ENCODE assay signal across 8 cellular contexts in the genomic region with DNA sequence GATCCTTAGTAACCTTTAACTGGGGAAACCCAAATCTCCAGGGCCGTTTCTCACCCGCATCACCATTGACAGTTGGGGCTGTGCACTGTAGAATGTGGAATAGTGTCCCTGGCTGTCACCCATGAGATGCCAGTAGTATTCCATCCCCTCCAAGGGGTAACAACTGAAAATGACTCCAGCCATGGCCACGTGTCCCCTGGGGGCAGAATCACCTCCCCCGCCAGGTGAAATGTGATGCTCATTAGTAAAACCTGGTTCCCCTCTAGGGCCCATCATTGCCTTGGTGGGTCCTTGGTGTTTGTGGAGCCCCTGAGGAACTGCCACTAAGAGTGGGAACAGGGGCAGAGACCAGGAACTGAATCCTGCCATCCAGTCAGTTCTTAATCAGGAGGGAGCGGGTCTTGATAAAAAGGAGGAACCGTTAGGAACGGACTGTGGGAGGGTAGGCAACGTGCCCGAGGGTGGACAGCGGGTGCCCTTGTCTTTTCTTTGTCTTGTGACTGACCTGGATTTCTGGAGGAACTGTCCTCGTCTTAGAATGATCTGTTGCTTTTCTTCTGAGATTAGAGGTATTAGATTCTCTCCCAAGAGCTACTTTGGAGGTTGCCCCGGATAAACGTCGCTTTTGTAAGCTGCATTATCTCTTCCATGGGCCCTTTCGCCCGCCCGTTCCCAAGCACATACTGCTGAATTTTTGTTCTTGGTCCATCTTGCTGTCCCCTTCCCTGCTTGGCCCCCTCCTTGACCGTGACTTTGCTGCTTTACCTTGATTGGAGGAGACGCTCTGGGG. TPM values are rescaled to one million over a fixed set of nuclear protein-coding genes. Genes with fewer than 3 reads are reported as not detected.
DNase-seq lines count a peak whose midpoint lies in the region; FAIRE-seq and TF ChIP-seq lines count a peak whose summit lies in the region.

No MANE protein-coding gene starts in this region.

- H3K36me3 ChIP-seq in A673 (ENCODE audit: insufficient read depth, low read length, poor library complexity, severe bottlenecking) (no peaks in the 10 kb centered on the region), HUES64 (ENCODE audit: insufficient read depth, low read length) (no peaks in the 10 kb centered on the region), bronchial epithelial cell (ENCODE audit: control insufficient read depth, insufficient read depth, low read length) (peaks cover 2% of the 10 kb centered on the region)

- H3K9me3 ChIP-seq in A673 (ENCODE audit: low read depth, low read length, poor library complexity, severe bottlenecking): no peaks in the 10 kb centered on the region
- no peaks in the 10 kb centered on the region for H3K9me3 ChIP-seq in HUES64 (ENCODE audit: insufficient read depth, low read depth, low read length)

- FAIRE-seq in bronchial epithelial cell (lab: Jason Lieb, UNC): no peak

- CTCF ChIA-PET in A673 (lab: Charles Lee): no interaction called here

- POLR2A ChIA-PET in A673 (lab: Charles Lee; ENCODE audit: low non-redundant PET): no interaction called here

- no TSS peak for BruUV-seq in A673 (replicated peaks; lab: Mats Ljungman, UMichigan)

- WGBS in HUES64: 80% methylated on average over 19 of the region's 19 CpGs

- H3K27ac ChIP-seq in A673 (ENCODE audit: low read depth, low read length, poor library complexity, severe bottlenecking) (peak overlapping the region; percentile 21), HUES64 (ENCODE audit: low read depth, low read length) (no peak overlapping the region)

- DNase-seq in A673 (ENCODE audit: low spot score) (no peak), bronchial epithelial cell (ENCODE audit: low read depth) (no peak), myocyte (ENCODE audit: low read depth) (peak; percentile 29), NCI-H2227 (lab: John Stamatoyannopoulos, UW; ENCODE audit: unreplicated experiment) (no peak), NCI-H146 treated with DMSO at 0.1 percent for 48 hours (lab: John Stamatoyannopoulos, UW; ENCODE audit: unreplicated experiment) (no peak), AG08395 (ENCODE audit: low spot score) (no peak)
- no peak for DNase-seq in stimulated activated CD4-positive, alpha-beta T cell treated with anti-CD3 and anti-CD28 coated beads, Interleukin-15, amount 100 ng/mL, for 24 hours

- H3K27me3 ChIP-seq in A673 (replicated peaks; ENCODE audit: insufficient read depth, low read depth, low read length, poor library complexity) (no peaks in the 10 kb centered on the region), HUES64 (ENCODE audit: insufficient read depth, low read length) (no peaks in the 10 kb centered on the region), bronchial epithelial cell (ENCODE audit: control insufficient read depth, insufficient read depth, low read length) (no peaks in the 10 kb centered on the region)

- no peak for TF ChIP-seq CTCF in A673 (conservative IDR thresholded peaks at IDR 0.05; ENCODE audit: low read depth, low read length)
- no peak for TF ChIP-seq CTCF in bronchial epithelial cell (IDR thresholded peaks at IDR 0.05; ENCODE audit: insufficient read depth, low read length, severe bottlenecking)

- intact Hi-C loops in A673 (cut with micrococcal nuclease; ENCODE audit: unreplicated experiment): loop anchor here (5.0 kb wide), 2 partner anchors 58 to 452 kb away; partner anchors contain the start of gene MED26

- H3K4me3 ChIP-seq in A673 (ENCODE audit: low read depth, low read length, poor library complexity, severe bottlenecking) (no peak overlapping the region), HUES64 (ENCODE audit: low read length) (peak overlapping the region; percentile 14; the same call in 1 of the 2 replicates), bronchial epithelial cell (ENCODE audit: low read depth, low read length) (peak overlapping the region; percentile 13)

- peak overlapping the region; percentile 50 for H3K9ac ChIP-seq in HUES64 (ENCODE audit: low read depth, low read length)

- H3K4me1 ChIP-seq in A673 (ENCODE audit: insufficient read depth, low read length, poor library complexity, severe bottlenecking) (peaks cover 4% of the 10 kb centered on the region), HUES64 (ENCODE audit: insufficient read depth, low read length) (peaks cover 31% of the 10 kb centered on the region)

RNA-seq across cellular contexts. Expression of gene MYO9B, which starts 3.5 kb away (rescaled TPM):
- 85.2 and 85.4 TPM in 2 replicates for total RNA-seq in A673 (2021)
- 42.1 TPM for polyA plus RNA-seq in HUES64 (2013, experiment 1 of 2)
- 46.2 TPM for polyA plus RNA-seq in HUES64 (2013, experiment 2 of 2)
- total RNA-seq in bronchial epithelial cell: 15.5 and 21.9 TPM in 2 replicates
- total RNA-seq in myocyte: 35.8 and 43.4 TPM in 2 replicates
- 51.2 TPM for polyA plus RNA-seq in myocyte (2012)

RNA-seq across cellular contexts. Expression of gene HAUS8, which starts 3.9 kb away (rescaled TPM):
- total RNA-seq in A673 (2021) (66.4 and 68.1 TPM in 2 replicates), bronchial epithelial cell (1.3 and 1.7 TPM in 2 replicates), myocyte (3.3 and 5.4 TPM in 2 replicates)
- 19.6 TPM for polyA plus RNA-seq in HUES64 (2013, experiment 1 of 2)
- 23.6 TPM for polyA plus RNA-seq in HUES64 (2013, experiment 2 of 2)
- 5.0 TPM for polyA plus RNA-seq in myocyte (2012)

RNA-seq across cellular contexts. Expression of gene CPAMD8, which starts 52.5 kb away (rescaled TPM):
- 0.82 and 1.0 TPM in 2 replicates for total RNA-seq in A673 (2021)
- polyA plus RNA-seq in HUES64 (2013, experiment 1 of 2): 5.5 TPM
- polyA plus RNA-seq in HUES64 (2013, experiment 2 of 2): 7.0 TPM
- total RNA-seq in bronchial epithelial cell: 0.53 and 1.9 TPM in 2 replicates
- not detected in 2 replicates for total RNA-seq in myocyte
- polyA plus RNA-seq in myocyte (2012): not detected

Comparison
In these comparisons a context has a peak if more than half of its experiments do, and no peak if none do; other contexts are left out.
1. RNA of gene HAUS8, which starts 3.9 kb away (total RNA-seq): 66.4 to 68.1 TPM in A673; 3.3 to 5.4 TPM in myocyte and 1.3 to 1.7 TPM in bronchial epithelial cell; every median in the first group is over 10 times any median in the second.